Comparison of ENCODE assay signal across 2 cellular contexts in genomic region chr2:96608459-96609455, GRCh38.
A peak's percentile ranks its signal among the peaks of the same experiment; 100 is the strongest.
TF ChIP-seq lines count a peak whose summit lies in the region.

No MANE protein-coding gene starts in this region.

TF ChIP-seq in SK-N-SH, 30 proteins besides CTCF, POLR2A, EP300 and RAD21 (continued from another document):
- no peak for TF ChIP-seq NRF1 (IDR thresholded peaks at IDR 0.05; ENCODE audit: low read depth, low read length)
- no peak for TF ChIP-seq IRF3 (IDR thresholded peaks at IDR 0.05; ENCODE audit: low read depth, low read length)
- TF ChIP-seq NFIC (IDR thresholded peaks at IDR 0.05; ENCODE audit: borderline replicate concordance): no peak
- TF ChIP-seq FOSL2 (IDR thresholded peaks at IDR 0.05; ENCODE audit: borderline replicate concordance, low read depth): 0 out of 2 replicates have a peak, but pooled peaks have one; percentile 13
- TF ChIP-seq SIN3A (IDR thresholded peaks at IDR 0.05; ENCODE audit: borderline replicate concordance, low read depth, low read length): no peak
- TF ChIP-seq ELF1 (IDR thresholded peaks at IDR 0.05): no peak
- TF ChIP-seq, protein P1, sequence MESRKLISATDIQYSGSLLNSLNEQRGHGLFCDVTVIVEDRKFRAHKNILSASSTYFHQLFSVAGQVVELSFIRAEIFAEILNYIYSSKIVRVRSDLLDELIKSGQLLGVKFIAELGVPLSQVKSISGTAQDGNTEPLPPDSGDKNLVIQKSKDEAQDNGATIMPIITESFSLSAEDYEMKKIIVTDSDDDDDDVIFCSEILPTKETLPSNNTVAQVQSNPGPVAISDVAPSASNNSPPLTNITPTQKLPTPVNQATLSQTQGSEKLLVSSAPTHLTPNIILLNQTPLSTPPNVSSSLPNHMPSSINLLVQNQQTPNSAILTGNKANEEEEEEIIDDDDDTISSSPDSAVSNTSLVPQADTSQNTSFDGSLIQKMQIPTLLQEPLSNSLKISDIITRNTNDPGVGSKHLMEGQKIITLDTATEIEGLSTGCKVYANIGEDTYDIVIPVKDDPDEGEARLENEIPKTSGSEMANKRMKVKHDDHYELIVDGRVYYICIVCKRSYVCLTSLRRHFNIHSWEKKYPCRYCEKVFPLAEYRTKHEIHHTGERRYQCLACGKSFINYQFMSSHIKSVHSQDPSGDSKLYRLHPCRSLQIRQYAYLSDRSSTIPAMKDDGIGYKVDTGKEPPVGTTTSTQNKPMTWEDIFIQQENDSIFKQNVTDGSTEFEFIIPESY (IDR thresholded peaks at IDR 0.05; ENCODE audit: borderline replicate concordance, low read depth): no peak
- no peak for TF ChIP-seq TAF1 (IDR thresholded peaks at IDR 0.05; ENCODE audit: borderline replicate concordance, low read depth, low read length)
- no peak for TF ChIP-seq YY1 (IDR thresholded peaks at IDR 0.05; ENCODE audit: low read depth)
- no peak for TF ChIP-seq SMC3 (IDR thresholded peaks at IDR 0.05; ENCODE audit: low read depth, low read length)

TF ChIP-seq in SK-N-SH treated with all-trans-retinoic acid at 6 μM for 48 hours, 23 proteins besides CTCF, POLR2A, EP300 and RAD21 (continued from another document):
- TF ChIP-seq, protein P2, sequence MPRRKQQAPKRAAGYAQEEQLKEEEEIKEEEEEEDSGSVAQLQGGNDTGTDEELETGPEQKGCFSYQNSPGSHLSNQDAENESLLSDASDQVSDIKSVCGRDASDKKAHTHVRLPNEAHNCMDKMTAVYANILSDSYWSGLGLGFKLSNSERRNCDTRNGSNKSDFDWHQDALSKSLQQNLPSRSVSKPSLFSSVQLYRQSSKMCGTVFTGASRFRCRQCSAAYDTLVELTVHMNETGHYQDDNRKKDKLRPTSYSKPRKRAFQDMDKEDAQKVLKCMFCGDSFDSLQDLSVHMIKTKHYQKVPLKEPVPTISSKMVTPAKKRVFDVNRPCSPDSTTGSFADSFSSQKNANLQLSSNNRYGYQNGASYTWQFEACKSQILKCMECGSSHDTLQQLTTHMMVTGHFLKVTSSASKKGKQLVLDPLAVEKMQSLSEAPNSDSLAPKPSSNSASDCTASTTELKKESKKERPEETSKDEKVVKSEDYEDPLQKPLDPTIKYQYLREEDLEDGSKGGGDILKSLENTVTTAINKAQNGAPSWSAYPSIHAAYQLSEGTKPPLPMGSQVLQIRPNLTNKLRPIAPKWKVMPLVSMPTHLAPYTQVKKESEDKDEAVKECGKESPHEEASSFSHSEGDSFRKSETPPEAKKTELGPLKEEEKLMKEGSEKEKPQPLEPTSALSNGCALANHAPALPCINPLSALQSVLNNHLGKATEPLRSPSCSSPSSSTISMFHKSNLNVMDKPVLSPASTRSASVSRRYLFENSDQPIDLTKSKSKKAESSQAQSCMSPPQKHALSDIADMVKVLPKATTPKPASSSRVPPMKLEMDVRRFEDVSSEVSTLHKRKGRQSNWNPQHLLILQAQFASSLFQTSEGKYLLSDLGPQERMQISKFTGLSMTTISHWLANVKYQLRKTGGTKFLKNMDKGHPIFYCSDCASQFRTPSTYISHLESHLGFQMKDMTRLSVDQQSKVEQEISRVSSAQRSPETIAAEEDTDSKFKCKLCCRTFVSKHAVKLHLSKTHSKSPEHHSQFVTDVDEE (CRISPR knock-in tag; IDR thresholded peaks at IDR 0.05): no peak
- TF ChIP-seq ZNF8 (CRISPR knock-in tag; IDR thresholded peaks at IDR 0.05): no peak
- no peak for TF ChIP-seq CSDC2 (CRISPR knock-in tag; IDR thresholded peaks at IDR 0.05)
- TF ChIP-seq ZFP30 (CRISPR knock-in tag; IDR thresholded peaks at IDR 0.05): no peak
- TF ChIP-seq CSRNP3 (CRISPR knock-in tag; IDR thresholded peaks at IDR 0.05): no peak
